Comparison of ENCODE assay signal across 12 cellular contexts in genomic region chr2:43343573-43344304, GRCh38.
DNase-seq lines count a peak whose midpoint lies in the region; ATAC-seq and TF ChIP-seq lines count a peak whose summit lies in the region.
"Had no signal": no experiment of that assay in that cellular context is flagged by ENCODE, and none has a peak within 500 bp of the region (broad histone marks: within the 10 kb centered on the region; RNA-seq: fewer than 3 reads in every experiment).

No MANE protein-coding gene starts in this region.

- H3K36me3 ChIP-seq in SJSA1 = no peaks in the 10 kb centered on the region
- peaks cover 2% of the 10 kb centered on the region for H3K36me3 ChIP-seq in osteoblast (ENCODE audit: insufficient read depth, low read length)

- H2AFZ ChIP-seq in osteoblast (ENCODE audit: low read length) = peak overlapping the region; percentile 1

- peaks cover 7% of the 10 kb centered on the region for H4K20me1 ChIP-seq in osteoblast (ENCODE audit: insufficient read depth, low read length)

- peak overlapping the region; percentile 51 for H3K4me2 ChIP-seq in osteoblast (ENCODE audit: insufficient read depth, low read length)

- no peak for TF ChIP-seq CTCF in osteoblast (IDR thresholded peaks at IDR 0.05; ENCODE audit: extremely low read depth, low read depth, low read length)

- H3K27ac ChIP-seq in SJSA1 (no peak overlapping the region), osteoblast (ENCODE audit: low read depth, low read length) (peak overlapping the region; percentile 35)

- H3K27ac Mint-ChIP-seq in activated naive CD8-positive, alpha-beta T cell treated with anti-CD3 and anti-CD28 coated beads for 36 hours = no peak overlapping the region
- H3K27ac Mint-ChIP-seq: T-helper 2 cell treated with Interferon-gamma antibody and Interleukin-4, amounts not matched to agents 5 μg/mL and 100 μg/mL, for 36 hours had no signal

- H3K27me3 ChIP-seq in SJSA1 (replicated peaks) (no peaks in the 10 kb centered on the region), osteoblast (ENCODE audit: insufficient read depth, low read length) (no peaks in the 10 kb centered on the region)

- in situ Hi-C loops in ACHN (cut with HindIII; ENCODE audit: low pct_ligation_motif_present, low pct_unique_long_range_greater_than_20kb, low sequenced_read_pairs) = no loop called here

- no peaks in the 10 kb centered on the region for H3K79me2 ChIP-seq in osteoblast (ENCODE audit: insufficient read depth, low read length)

- no peaks in the 10 kb centered on the region for H3K4me1 Mint-ChIP-seq in activated naive CD8-positive, alpha-beta T cell treated with anti-CD3 and anti-CD28 coated beads for 36 hours
- H3K4me1 Mint-ChIP-seq: central memory CD8-positive, alpha-beta T cell had no signal

- peaks cover 55% of the 10 kb centered on the region for H3K4me1 ChIP-seq in SJSA1 (replicated peaks)
- H3K4me1 ChIP-seq in osteoblast (ENCODE audit: insufficient read depth, low read length) = peaks cover 48% of the 10 kb centered on the region

- H3K36me3 Mint-ChIP-seq in activated naive CD8-positive, alpha-beta T cell treated with anti-CD3 and anti-CD28 coated beads for 36 hours = peaks cover 7% of the 10 kb centered on the region

- H3K9me3 Mint-ChIP-seq in activated naive CD8-positive, alpha-beta T cell treated with anti-CD3 and anti-CD28 coated beads for 36 hours = no peaks in the 10 kb centered on the region
- H3K9me3 Mint-ChIP-seq: central memory CD8-positive, alpha-beta T cell; T-helper 2 cell treated with Interferon-gamma antibody and Interleukin-4, amounts not matched to agents 5 μg/mL and 100 μg/mL, for 36 hours had no signal

- DNase-seq in ACHN (peak; percentile 21), SJSA1 (ENCODE audit: low read depth in 1 of 2, low spot score in 2 of 2) (peak; percentile 57 to 61), fibroblast of the conjunctiva (ENCODE audit: low read depth) (peak; percentile 76), osteoblast (ENCODE audit: insufficient read length, low spot score, missing footprints) (peak; percentile 90)
- DNase-seq in activated naive CD8-positive, alpha-beta T cell treated with anti-CD3 and anti-CD28 coated beads for 36 hours = no peak
- DNase-seq: CD4-positive, alpha-beta memory T cell; Karpas-422 had no signal

- no peak overlapping the region for H3K4me3 Mint-ChIP-seq in activated naive CD8-positive, alpha-beta T cell treated with anti-CD3 and anti-CD28 coated beads for 36 hours
- H3K4me3 Mint-ChIP-seq: CD4-positive, alpha-beta memory T cell; central memory CD8-positive, alpha-beta T cell; T-helper 2 cell treated with Interferon-gamma antibody and Interleukin-4, amounts not matched to agents 5 μg/mL and 100 μg/mL, for 36 hours had no signal

- no peak overlapping the region for H3K4me3 ChIP-seq in SJSA1
- no peak overlapping the region for H3K4me3 ChIP-seq in osteoblast (ENCODE audit: insufficient read depth, low read length)

- no peak for ATAC-seq in GM19463 (IDR thresholded peaks at IDR 0.05; ENCODE audit: unreplicated experiment)
- ATAC-seq in GM21381 (IDR thresholded peaks at IDR 0.05; ENCODE audit: unreplicated experiment) = no peak
- ATAC-seq in HG03039 (IDR thresholded peaks at IDR 0.05; ENCODE audit: unreplicated experiment) = no peak

- no peaks in the 10 kb centered on the region for H3K27me3 Mint-ChIP-seq in activated naive CD8-positive, alpha-beta T cell treated with anti-CD3 and anti-CD28 coated beads for 36 hours
- H3K27me3 Mint-ChIP-seq: CD4-positive, alpha-beta memory T cell; central memory CD8-positive, alpha-beta T cell had no signal

- H3K9me3 ChIP-seq in SJSA1 (replicated peaks) (no peaks in the 10 kb centered on the region), osteoblast (ENCODE audit: low read depth, low read length) (no peaks in the 10 kb centered on the region)
